ENCODE assay signal across 25 cellular contexts in the genomic region with DNA sequence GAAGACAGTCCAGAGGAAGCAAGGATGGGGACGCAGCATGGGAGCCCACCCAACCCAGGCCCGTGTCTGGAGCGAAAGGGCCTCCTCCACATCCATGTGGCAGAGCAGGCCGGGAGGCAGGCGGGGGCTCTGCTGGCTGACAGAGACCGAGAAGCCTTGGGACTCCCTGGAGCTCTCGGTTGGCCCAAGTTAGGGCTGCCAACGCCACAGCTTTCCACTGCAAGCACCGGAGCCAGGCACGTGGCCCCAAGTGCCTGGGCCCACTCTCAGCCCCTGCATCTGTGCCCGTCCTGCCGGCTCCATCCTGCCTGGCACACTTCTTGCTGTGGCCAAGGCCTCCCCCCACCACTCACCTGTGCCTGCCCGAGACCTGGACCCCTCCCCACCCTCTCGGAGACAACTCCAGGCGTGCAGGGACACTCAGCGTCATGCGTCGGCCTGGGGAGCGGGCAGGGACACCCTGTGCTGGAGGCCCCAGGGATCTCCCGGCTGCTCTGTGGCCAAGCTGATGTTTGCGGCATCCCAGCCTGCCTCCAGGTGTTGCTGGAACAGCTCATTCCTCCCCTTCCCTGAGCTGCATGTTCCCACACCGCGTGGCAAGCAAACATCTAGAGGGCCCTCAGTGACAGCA. TPM values are rescaled to one million over a fixed set of nuclear protein-coding genes. Genes with fewer than 3 reads are reported as not detected.
"Had no signal": no experiment of that assay in that cellular context is flagged by ENCODE, and none has a peak within 500 bp of the region (broad histone marks: within the 10 kb centered on the region; RNA-seq: fewer than 3 reads in every experiment).

No MANE protein-coding gene starts in this region.

- H3K4me1 ChIP-seq: body of pancreas, heart right ventricle, testis had no signal

- H3K27ac ChIP-seq: body of pancreas, cardiac muscle cell, heart right ventricle, testis had no signal

- H3K36me3 ChIP-seq: cardiac muscle cell, heart right ventricle had no signal

- H3K27me3 ChIP-seq: body of pancreas, cardiac muscle cell, testis had no signal

- H3K4me3 Mint-ChIP-seq: activated CD4-positive, alpha-beta memory T cell treated with anti-CD3 and anti-CD28 coated beads, Interleukin-2, amount 10 ng/mL, durations not matched to agents 7 days and 5 days; activated naive CD4-positive, alpha-beta T cell treated with anti-CD3 and anti-CD28 coated beads, Interleukin-2, amount 10 ng/mL, durations not matched to agents 7 days and 5 days; activated naive CD8-positive, alpha-beta T cell treated with anti-CD3 and anti-CD28 coated beads, Interleukin-2, amount 50 U/mL, for 24 hours; dendritic cell treated with granulocyte-macrophage colony-stimulating factor and Interleukin-4, amounts not matched to agents 40 ng/mL and 50 ng/mL, for 4 days; natural killer cell; T-helper 17 cell; type B pancreatic cell had no signal

- DNase-seq: activated CD4-positive, alpha-beta memory T cell treated with anti-CD3 and anti-CD28 coated beads, Interleukin-2, amount 10 ng/mL, durations not matched to agents 7 days and 5 days; activated CD4-positive, alpha-beta T cell treated with anti-CD3 and anti-CD28 coated beads for 48 hours; activated effector memory CD4-positive, alpha-beta T cell treated with anti-CD3 and anti-CD28 coated beads, Interleukin-2, amount 50 U/mL, for 16 hours; activated naive CD4-positive, alpha-beta T cell treated with anti-CD3 and anti-CD28 coated beads, Interleukin-2, amount 10 ng/mL, durations not matched to agents 7 days and 5 days; activated naive CD8-positive, alpha-beta T cell treated with anti-CD3 and anti-CD28 coated beads, Interleukin-2, amount 50 U/mL, for 24 hours; effector CD4-positive, alpha-beta T cell; foreskin fibroblast; heart right ventricle; midbrain; natural killer cell; stimulated activated CD4-positive, alpha-beta T cell treated with anti-CD3 and anti-CD28 coated beads, Interleukin-4, amount 100 ng/mL, for 1 hour; stimulated activated naive CD4-positive, alpha-beta T cell; testis had no signal

- H3K36me3 Mint-ChIP-seq: activated naive CD4-positive, alpha-beta T cell treated with anti-CD3 and anti-CD28 coated beads, Interleukin-2, amount 10 ng/mL, durations not matched to agents 7 days and 5 days; natural killer cell; type B pancreatic cell had no signal

- FAIRE-seq: endometrium, keratinocyte had no signal

- H3K27ac Mint-ChIP-seq: activated CD4-positive, alpha-beta memory T cell treated with anti-CD3 and anti-CD28 coated beads, Interleukin-2, amount 10 ng/mL, durations not matched to agents 7 days and 5 days; activated naive CD4-positive, alpha-beta T cell treated with anti-CD3 and anti-CD28 coated beads, Interleukin-2, amount 10 ng/mL, durations not matched to agents 7 days and 5 days; activated naive CD8-positive, alpha-beta T cell treated with anti-CD3 and anti-CD28 coated beads, Interleukin-2, amount 50 U/mL, for 24 hours; dendritic cell treated with granulocyte-macrophage colony-stimulating factor and Interleukin-4, amounts not matched to agents 40 ng/mL and 50 ng/mL, for 4 days; natural killer cell; T-helper 17 cell; type B pancreatic cell had no signal

- H3K4me3 ChIP-seq: body of pancreas, cardiac muscle cell, heart right ventricle, testis had no signal

- ATAC-seq: body of pancreas, left lobe of liver, natural killer cell, T-helper 17 cell had no signal

- H3K27me3 Mint-ChIP-seq: activated CD4-positive, alpha-beta memory T cell treated with anti-CD3 and anti-CD28 coated beads, Interleukin-2, amount 10 ng/mL, durations not matched to agents 7 days and 5 days had no signal

- H3K9me3 ChIP-seq: body of pancreas, heart right ventricle, testis had no signal

- H3K9me3 Mint-ChIP-seq: activated CD4-positive, alpha-beta memory T cell treated with anti-CD3 and anti-CD28 coated beads, Interleukin-2, amount 10 ng/mL, durations not matched to agents 7 days and 5 days; activated naive CD4-positive, alpha-beta T cell treated with anti-CD3 and anti-CD28 coated beads, Interleukin-2, amount 10 ng/mL, durations not matched to agents 7 days and 5 days; activated naive CD8-positive, alpha-beta T cell treated with anti-CD3 and anti-CD28 coated beads, Interleukin-2, amount 50 U/mL, for 24 hours; dendritic cell treated with granulocyte-macrophage colony-stimulating factor and Interleukin-4, amounts not matched to agents 40 ng/mL and 50 ng/mL, for 4 days; natural killer cell; type B pancreatic cell had no signal

RNA-seq across cellular contexts. Expression of gene SLC6A3, which starts 31.5 kb away (rescaled TPM):
- total RNA-seq: activated CD4-positive, alpha-beta memory T cell treated with anti-CD3 and anti-CD28 coated beads, Interleukin-2, amount 10 ng/mL, durations not matched to agents 7 days and 5 days; body of pancreas; cardiac muscle cell; epithelial cell of proximal tubule; fibroblast of lung; left lobe of liver; natural killer cell; osteocyte; pulmonary artery endothelial cell; T-helper 17 cell had no signal
- polyA plus RNA-seq: cardiac muscle cell, fibroblast of lung had no signal
